In genomic region chr6:121592261-121592935, GRCh38 we compare ENCODE assay signal across 13 cellular contexts.
"Had no signal": no experiment of that assay in that cellular context is flagged by ENCODE, and none has a peak within 500 bp of the region (broad histone marks: within the 10 kb centered on the region; RNA-seq: fewer than 3 reads in every experiment).

No MANE protein-coding gene starts in this region.

- H3K36me3 Mint-ChIP-seq: activated CD8-positive, alpha-beta memory T cell treated with anti-CD3 and anti-CD28 coated beads, Interleukin-2, amount 10 ng/mL, durations not matched to agents 7 days and 5 days; activated naive CD8-positive, alpha-beta T cell had no signal

- H3K9me3 Mint-ChIP-seq: activated B cell treated with CpG ODN at 0.5 μM for 24 hours; activated CD4-positive, alpha-beta memory T cell treated with anti-CD3 and anti-CD28 coated beads, Interleukin-2, amount 10 ng/mL, durations not matched to agents 7 days and 5 days had no signal

- DNase-seq: activated B cell treated with CpG ODN at 0.5 μM for 24 hours; activated CD4-positive, alpha-beta memory T cell treated with anti-CD3 and anti-CD28 coated beads, Interleukin-2, amount 10 ng/mL, durations not matched to agents 7 days and 5 days; activated CD4-positive, alpha-beta T cell treated with anti-CD3 and anti-CD28 coated beads for 48 hours; activated CD8-positive, alpha-beta memory T cell treated with anti-CD3 and anti-CD28 coated beads, Interleukin-2, amount 10 ng/mL, durations not matched to agents 7 days and 5 days; effector memory CD8-positive, alpha-beta T cell; kidney; stimulated activated naive CD4-positive, alpha-beta T cell treated with Interleukin-2 at 50 U/mL for 16 hours; T-helper 9 cell; uterus had no signal

- H3K4me3 Mint-ChIP-seq: activated B cell treated with CpG ODN at 0.5 μM for 24 hours; activated CD4-positive, alpha-beta memory T cell treated with anti-CD3 and anti-CD28 coated beads, Interleukin-2, amount 10 ng/mL, durations not matched to agents 7 days and 5 days; activated CD8-positive, alpha-beta memory T cell treated with anti-CD3 and anti-CD28 coated beads, Interleukin-2, amount 10 ng/mL, durations not matched to agents 7 days and 5 days; activated naive CD8-positive, alpha-beta T cell; effector memory CD8-positive, alpha-beta T cell had no signal

- H3K4me3 ChIP-seq: cardiac muscle cell, tibial nerve, uterus had no signal

- H3K9me3 ChIP-seq: tibial nerve, uterus had no signal

- H3K27ac Mint-ChIP-seq: activated B cell treated with CpG ODN at 0.5 μM for 24 hours; activated CD4-positive, alpha-beta memory T cell treated with anti-CD3 and anti-CD28 coated beads, Interleukin-2, amount 10 ng/mL, durations not matched to agents 7 days and 5 days; activated CD8-positive, alpha-beta memory T cell treated with anti-CD3 and anti-CD28 coated beads, Interleukin-2, amount 10 ng/mL, durations not matched to agents 7 days and 5 days; activated naive CD8-positive, alpha-beta T cell; effector memory CD8-positive, alpha-beta T cell had no signal

- H3K27me3 Mint-ChIP-seq: activated B cell treated with CpG ODN at 0.5 μM for 24 hours; activated CD4-positive, alpha-beta memory T cell treated with anti-CD3 and anti-CD28 coated beads, Interleukin-2, amount 10 ng/mL, durations not matched to agents 7 days and 5 days; activated CD8-positive, alpha-beta memory T cell treated with anti-CD3 and anti-CD28 coated beads, Interleukin-2, amount 10 ng/mL, durations not matched to agents 7 days and 5 days; activated naive CD8-positive, alpha-beta T cell; effector memory CD8-positive, alpha-beta T cell had no signal

- H3K4me1 ChIP-seq: tibial nerve, uterus had no signal

- H3K36me3 ChIP-seq: cardiac muscle cell, tibial nerve, uterus had no signal

- ATAC-seq: activated CD8-positive, alpha-beta memory T cell treated with anti-CD3 and anti-CD28 coated beads, Interleukin-2, amount 10 ng/mL, durations not matched to agents 7 days and 5 days; effector memory CD8-positive, alpha-beta T cell; left lobe of liver had no signal

- H3K27ac ChIP-seq: cardiac muscle cell, tibial nerve, uterus had no signal

- H3K27me3 ChIP-seq: cardiac muscle cell, tibial nerve, uterus had no signal

- H3K4me1 Mint-ChIP-seq: activated B cell treated with CpG ODN at 0.5 μM for 24 hours; activated CD4-positive, alpha-beta memory T cell treated with anti-CD3 and anti-CD28 coated beads, Interleukin-2, amount 10 ng/mL, durations not matched to agents 7 days and 5 days; activated CD8-positive, alpha-beta memory T cell treated with anti-CD3 and anti-CD28 coated beads, Interleukin-2, amount 10 ng/mL, durations not matched to agents 7 days and 5 days had no signal
